In genomic region chr9:21761309-21761901, GRCh38 we compare ENCODE assay signal across 9 cellular contexts. TPM values are rescaled to one million over a fixed set of nuclear protein-coding genes. Genes with fewer than 3 reads are reported as not detected.
DNase-seq lines count a peak whose midpoint lies in the region; ATAC-seq and TF ChIP-seq lines count a peak whose summit lies in the region.
"Had no signal": no experiment of that assay in that cellular context is flagged by ENCODE, and none has a peak within 500 bp of the region (broad histone marks: within the 10 kb centered on the region; RNA-seq: fewer than 3 reads in every experiment).

No MANE protein-coding gene starts in this region.

- peak; percentile 73 for DNase-seq in myocyte (ENCODE audit: low read depth)
- DNase-seq in CD8-positive, alpha-beta memory T cell: no peak
- DNase-seq in heart right ventricle: no peak
- no peak for DNase-seq in upper lobe of right lung
- DNase-seq: nephron progenitor cell had no signal

- H3K4me3 Mint-ChIP-seq in CD8-positive, alpha-beta memory T cell: no peak overlapping the region
- H3K4me3 Mint-ChIP-seq: nephron progenitor cell had no signal

- WGBS in heart right ventricle, 2 donors: 59 to 62% methylated on average over 4 of the region's 4 CpGs

- H3K27me3 Mint-ChIP-seq in CD8-positive, alpha-beta memory T cell: peaks cover 5 to 31% of the 10 kb centered on the region in 2 donors

- H3K9me3 ChIP-seq in CD8-positive, alpha-beta memory T cell (ENCODE audit: low read length): no peaks in the 10 kb centered on the region
- no peaks in the 10 kb centered on the region for H3K9me3 ChIP-seq in heart right ventricle
- no peaks in the 10 kb centered on the region for H3K9me3 ChIP-seq in upper lobe of right lung

- no peaks in the 10 kb centered on the region for H3K4me1 ChIP-seq in CD8-positive, alpha-beta memory T cell (ENCODE audit: insufficient read depth, low read length)
- H3K4me1 ChIP-seq in heart right ventricle: no peaks in the 10 kb centered on the region
- H3K4me1 ChIP-seq in upper lobe of right lung: no peaks in the 10 kb centered on the region

- intact Hi-C loops in heart right ventricle (cut with DNase I): no loop called here
- intact Hi-C loops in upper lobe of right lung (cut with DNase I): no loop called here

- H3K4me1 Mint-ChIP-seq in CD8-positive, alpha-beta memory T cell: peaks cover 0 to 5% (median 5%) of the 10 kb centered on the region in 3 donors
- H3K4me1 Mint-ChIP-seq: nephron progenitor cell had no signal

- H3K4me3 ChIP-seq in CD8-positive, alpha-beta memory T cell (ENCODE audit: low read length): no peak overlapping the region
- no peak overlapping the region for H3K4me3 ChIP-seq in heart right ventricle
- no peak overlapping the region for H3K4me3 ChIP-seq in upper lobe of right lung
- H3K4me3 ChIP-seq: SK-N-MC had no signal

- POLR2A ChIA-PET in CD8-positive, alpha-beta memory T cell (lab: Charles Lee): no interaction called here

- H3K36me3 ChIP-seq in CD8-positive, alpha-beta memory T cell (ENCODE audit: insufficient read depth, low read length): no peaks in the 10 kb centered on the region
- H3K36me3 ChIP-seq in heart right ventricle (no peaks in the 10 kb centered on the region), upper lobe of right lung (no peaks in the 10 kb centered on the region)

- TF ChIP-seq CTCF in heart right ventricle (IDR thresholded peaks at IDR 0.05): no peak
- no peak for TF ChIP-seq CTCF in upper lobe of right lung (IDR thresholded peaks at IDR 0.05)

- no peak overlapping the region for H3K27ac ChIP-seq in CD8-positive, alpha-beta memory T cell (ENCODE audit: low read depth, low read length)
- H3K27ac ChIP-seq in heart right ventricle: no peak overlapping the region
- H3K27ac ChIP-seq in upper lobe of right lung: no peak overlapping the region
- H3K27ac ChIP-seq: SK-N-MC had no signal

- no peaks in the 10 kb centered on the region for H3K36me3 Mint-ChIP-seq in CD8-positive, alpha-beta memory T cell

- CTCF ChIA-PET in CD8-positive, alpha-beta memory T cell (lab: Charles Lee): no interaction called here

- no peaks in the 10 kb centered on the region for H3K9me3 Mint-ChIP-seq in CD8-positive, alpha-beta memory T cell
- H3K9me3 Mint-ChIP-seq: nephron progenitor cell had no signal

- H3K27me3 ChIP-seq in CD8-positive, alpha-beta memory T cell (ENCODE audit: insufficient read depth, low read length, poor library complexity, severe bottlenecking): no peaks in the 10 kb centered on the region
- H3K27me3 ChIP-seq in heart right ventricle (peaks cover 0 to 33% (median 9%) of the 10 kb centered on the region in 7 donors), upper lobe of right lung (peaks cover 5% of the 10 kb centered on the region)

- no peak overlapping the region for H3K27ac Mint-ChIP-seq in CD8-positive, alpha-beta memory T cell
- H3K27ac Mint-ChIP-seq: nephron progenitor cell had no signal

- peak; percentile 61 for ATAC-seq in GM18861 (IDR thresholded peaks at IDR 0.05; ENCODE audit: unreplicated experiment)
- ATAC-seq in GM21390 (IDR thresholded peaks at IDR 0.05; ENCODE audit: unreplicated experiment): peak; percentile 97
- peak; percentile 96 for ATAC-seq in HG03432 (IDR thresholded peaks at IDR 0.05; ENCODE audit: unreplicated experiment)
- ATAC-seq in heart right ventricle: no peak
- no peak for ATAC-seq in upper lobe of right lung

RNA-seq across cellular contexts. Expression of gene MTAP, which starts 41.0 kb away (rescaled TPM):
- 31.0 and 40.8 TPM in 2 replicates for total RNA-seq in myocyte
- 16.3 TPM for polyA plus RNA-seq in myocyte (2012)
- total RNA-seq in CD8-positive, alpha-beta memory T cell: 10 to 100 TPM; 77.4 to 81.6 TPM
- 19.3 TPM for polyA plus RNA-seq in CD8-positive, alpha-beta memory T cell
- 10 to 100 TPM; 14.7 to 26.2 (median 21.4) TPM for total RNA-seq in heart right ventricle
- 1 to 10 TPM; 4.9 to 8.3 TPM for polyA plus RNA-seq in heart right ventricle
- 40.6 TPM for total RNA-seq in upper lobe of right lung

Comparison
In these comparisons a context has a peak if more than half of its experiments do, and no peak if none do; other contexts are left out.
1. ATAC-seq: peak in GM18861 (single experiment), GM21390 (single experiment) and HG03432 (single experiment); none in heart right ventricle (0 of 8) and upper lobe of right lung (single experiment).